Comparison of ENCODE assay signal across 11 cellular contexts in genomic region chr17:80890551-80890930, GRCh38.
A peak's percentile ranks its signal among the peaks of the same experiment; 100 is the strongest.
DNase-seq lines count a peak whose midpoint lies in the region; ATAC-seq and TF ChIP-seq lines count a peak whose summit lies in the region.
"Had no signal": no experiment of that assay in that cellular context is flagged by ENCODE, and none has a peak within 500 bp of the region (broad histone marks: within the 10 kb centered on the region; RNA-seq: fewer than 3 reads in every experiment).

No MANE protein-coding gene starts in this region.

- no peak overlapping the region for H3K4me3 ChIP-seq in Peyer's patch
- H3K4me3 ChIP-seq: HAP-1 had no signal

- H3K36me3 Mint-ChIP-seq in activated CD4-positive, alpha-beta T cell treated with anti-CD3 and anti-CD28 coated beads, Interleukin-2, amount 10 ng/mL, durations not matched to agents 7 days and 5 days (ENCODE audit: low read depth), result peaks cover 77% of the 10 kb centered on the region
- H3K36me3 Mint-ChIP-seq in effector memory CD8-positive, alpha-beta T cell (ENCODE audit: insufficient read depth), result peaks cover 71% of the 10 kb centered on the region
- peaks cover 54% of the 10 kb centered on the region for H3K36me3 Mint-ChIP-seq in stimulated activated memory B cell treated with anti-CD40 and anti-IgM and Interleukin-4, amounts not matched to agents 10 μg/mL and 1 μg/mL and 100 μg/mL, for 72 hours
- peaks cover 72% of the 10 kb centered on the region in 2 donors for H3K36me3 Mint-ChIP-seq in stimulated activated naive B cell treated with anti-CD40 and anti-IgM and Interleukin-4, amounts not matched to agents 10 μg/mL and 1 μg/mL and 100 μg/mL, for 72 hours

- no peak for DNase-seq in activated CD4-positive, alpha-beta T cell treated with anti-CD3 and anti-CD28 coated beads, Interleukin-2, amount 10 ng/mL, durations not matched to agents 7 days and 5 days
- no peak for DNase-seq in activated CD4-positive, alpha-beta T cell treated with anti-CD3 and anti-CD28 coated beads, Interleukin-2, amount 50 U/mL, for 1 hour
- DNase-seq in Peyer's patch, result no peak
- no peak for DNase-seq in effector memory CD8-positive, alpha-beta T cell
- DNase-seq in stimulated activated naive B cell treated with anti-CD40 and anti-IgM and Interleukin-4, amounts not matched to agents 10 μg/mL and 1 μg/mL and 100 μg/mL, for 72 hours, result no peak
- no peak for DNase-seq in NCI-H2107 treated with DMSO at 0.1 percent for 48 hours (lab: John Stamatoyannopoulos, UW; ENCODE audit: unreplicated experiment)
- DNase-seq: NCI-H1092 treated with DMSO at 0.1 percent for 48 hours had no signal

- TF ChIP-seq CTCF in Peyer's patch (IDR thresholded peaks at IDR 0.05), result no peak

- H3K4me3 Mint-ChIP-seq in activated CD4-positive, alpha-beta T cell treated with anti-CD3 and anti-CD28 coated beads, Interleukin-2, amount 10 ng/mL, durations not matched to agents 7 days and 5 days, result peak overlapping the region; percentile 77
- peak overlapping the region; percentile 76 to 80 for H3K4me3 Mint-ChIP-seq in effector memory CD8-positive, alpha-beta T cell
- H3K4me3 Mint-ChIP-seq in stimulated activated memory B cell treated with anti-CD40 and anti-IgM and Interleukin-4, amounts not matched to agents 10 μg/mL and 1 μg/mL and 100 μg/mL, for 72 hours, result no peak overlapping the region
- no peak overlapping the region for H3K4me3 Mint-ChIP-seq in stimulated activated naive B cell treated with anti-CD40 and anti-IgM and Interleukin-4, amounts not matched to agents 10 μg/mL and 1 μg/mL and 100 μg/mL, for 72 hours

- H3K4me1 ChIP-seq in Peyer's patch, result peaks cover 0 to 6% (median 0%) of the 10 kb centered on the region in 4 donors
- H3K4me1 ChIP-seq: HAP-1, parathyroid adenoma had no signal

- no peak for TF ChIP-seq POLR2A in Peyer's patch (IDR thresholded peaks at IDR 0.05)

- POLR2A ChIA-PET in activated CD4-positive, alpha-beta T cell treated with anti-CD3 and anti-CD28 coated beads, Interleukin-2, amount 10 ng/mL, durations not matched to agents 7 days and 5 days (lab: Charles Lee), result no interaction called here

- CTCF ChIA-PET in activated CD4-positive, alpha-beta T cell treated with anti-CD3 and anti-CD28 coated beads, Interleukin-2, amount 10 ng/mL, durations not matched to agents 7 days and 5 days (lab: Charles Lee), result interaction anchor here (1.6 kb wide), 1 partner anchor 9 kb away, joined by 3 read pairs; no protein-coding TSS in a partner anchor

- peaks cover 75% of the 10 kb centered on the region for H3K4me1 Mint-ChIP-seq in activated CD4-positive, alpha-beta T cell treated with anti-CD3 and anti-CD28 coated beads, Interleukin-2, amount 10 ng/mL, durations not matched to agents 7 days and 5 days
- peaks cover 49 to 50% of the 10 kb centered on the region in 2 donors for H3K4me1 Mint-ChIP-seq in effector memory CD8-positive, alpha-beta T cell (ENCODE audit: low read depth in 2 of 2)
- peaks cover 58% of the 10 kb centered on the region for H3K4me1 Mint-ChIP-seq in stimulated activated memory B cell treated with anti-CD40 and anti-IgM and Interleukin-4, amounts not matched to agents 10 μg/mL and 1 μg/mL and 100 μg/mL, for 72 hours
- H3K4me1 Mint-ChIP-seq in stimulated activated naive B cell treated with anti-CD40 and anti-IgM and Interleukin-4, amounts not matched to agents 10 μg/mL and 1 μg/mL and 100 μg/mL, for 72 hours, result peaks cover 26 to 40% of the 10 kb centered on the region in 2 donors

- H3K27ac ChIP-seq in Peyer's patch, result peak overlapping the region in 3 of 4 donors; percentile 25 to 63 (median 32)
- H3K27ac ChIP-seq: parathyroid adenoma had no signal

- H3K9me3 ChIP-seq in Peyer's patch, result no peaks in the 10 kb centered on the region
- H3K9me3 ChIP-seq: HAP-1 had no signal

- no peaks in the 10 kb centered on the region for H3K27me3 ChIP-seq in Peyer's patch

- H3K9me3 Mint-ChIP-seq in activated CD4-positive, alpha-beta T cell treated with anti-CD3 and anti-CD28 coated beads, Interleukin-2, amount 10 ng/mL, durations not matched to agents 7 days and 5 days, result no peaks in the 10 kb centered on the region
- H3K9me3 Mint-ChIP-seq in effector memory CD8-positive, alpha-beta T cell, result no peaks in the 10 kb centered on the region
- no peaks in the 10 kb centered on the region for H3K9me3 Mint-ChIP-seq in stimulated activated memory B cell treated with anti-CD40 and anti-IgM and Interleukin-4, amounts not matched to agents 10 μg/mL and 1 μg/mL and 100 μg/mL, for 72 hours
- H3K9me3 Mint-ChIP-seq in stimulated activated naive B cell treated with anti-CD40 and anti-IgM and Interleukin-4, amounts not matched to agents 10 μg/mL and 1 μg/mL and 100 μg/mL, for 72 hours, result no peaks in the 10 kb centered on the region

- ATAC-seq in effector memory CD8-positive, alpha-beta T cell (replicated peaks), result no peak
- no peak for ATAC-seq in stimulated activated memory B cell treated with anti-CD40 and anti-IgM and Interleukin-4, amounts not matched to agents 10 μg/mL and 1 μg/mL and 100 μg/mL, for 72 hours
- no peak for ATAC-seq in HG02852 (IDR thresholded peaks at IDR 0.05; ENCODE audit: unreplicated experiment)
- no peak for ATAC-seq in stimulated activated naive B cell treated with anti-CD40 and anti-IgM and Interleukin-4, amounts not matched to agents 10 μg/mL and 1 μg/mL and 100 μg/mL, for 72 hours (replicated peaks)

- H3K27ac Mint-ChIP-seq in activated CD4-positive, alpha-beta T cell treated with anti-CD3 and anti-CD28 coated beads, Interleukin-2, amount 10 ng/mL, durations not matched to agents 7 days and 5 days, result peak overlapping the region; percentile 95
- peak overlapping the region; percentile 93 to 94 for H3K27ac Mint-ChIP-seq in effector memory CD8-positive, alpha-beta T cell
- H3K27ac Mint-ChIP-seq in stimulated activated memory B cell treated with anti-CD40 and anti-IgM and Interleukin-4, amounts not matched to agents 10 μg/mL and 1 μg/mL and 100 μg/mL, for 72 hours, result peak overlapping the region; percentile 86
- H3K27ac Mint-ChIP-seq in stimulated activated naive B cell treated with anti-CD40 and anti-IgM and Interleukin-4, amounts not matched to agents 10 μg/mL and 1 μg/mL and 100 μg/mL, for 72 hours, result no peak overlapping the region

- no peaks in the 10 kb centered on the region for H3K27me3 Mint-ChIP-seq in activated CD4-positive, alpha-beta T cell treated with anti-CD3 and anti-CD28 coated beads, Interleukin-2, amount 10 ng/mL, durations not matched to agents 7 days and 5 days
- no peaks in the 10 kb centered on the region for H3K27me3 Mint-ChIP-seq in effector memory CD8-positive, alpha-beta T cell
- no peaks in the 10 kb centered on the region for H3K27me3 Mint-ChIP-seq in stimulated activated memory B cell treated with anti-CD40 and anti-IgM and Interleukin-4, amounts not matched to agents 10 μg/mL and 1 μg/mL and 100 μg/mL, for 72 hours
- H3K27me3 Mint-ChIP-seq in stimulated activated naive B cell treated with anti-CD40 and anti-IgM and Interleukin-4, amounts not matched to agents 10 μg/mL and 1 μg/mL and 100 μg/mL, for 72 hours, result no peaks in the 10 kb centered on the region

- H3K36me3 ChIP-seq in Peyer's patch, result peaks cover 0 to 28% (median 0%) of the 10 kb centered on the region in 3 donors

Comparison
In these comparisons a context has a peak if more than half of its experiments do, and no peak if none do; other contexts are left out.
1. H3K4me3 Mint-ChIP-seq: peak in activated CD4-positive, alpha-beta T cell treated with anti-CD3 and anti-CD28 coated beads, Interleukin-2, amount 10 ng/mL, durations not matched to agents 7 days and 5 days (single experiment) and effector memory CD8-positive, alpha-beta T cell (2 of 2); none in stimulated activated memory B cell treated with anti-CD40 and anti-IgM and Interleukin-4, amounts not matched to agents 10 μg/mL and 1 μg/mL and 100 μg/mL, for 72 hours (single experiment) and stimulated activated naive B cell treated with anti-CD40 and anti-IgM and Interleukin-4, amounts not matched to agents 10 μg/mL and 1 μg/mL and 100 μg/mL, for 72 hours (0 of 2).